In the genomic region with DNA sequence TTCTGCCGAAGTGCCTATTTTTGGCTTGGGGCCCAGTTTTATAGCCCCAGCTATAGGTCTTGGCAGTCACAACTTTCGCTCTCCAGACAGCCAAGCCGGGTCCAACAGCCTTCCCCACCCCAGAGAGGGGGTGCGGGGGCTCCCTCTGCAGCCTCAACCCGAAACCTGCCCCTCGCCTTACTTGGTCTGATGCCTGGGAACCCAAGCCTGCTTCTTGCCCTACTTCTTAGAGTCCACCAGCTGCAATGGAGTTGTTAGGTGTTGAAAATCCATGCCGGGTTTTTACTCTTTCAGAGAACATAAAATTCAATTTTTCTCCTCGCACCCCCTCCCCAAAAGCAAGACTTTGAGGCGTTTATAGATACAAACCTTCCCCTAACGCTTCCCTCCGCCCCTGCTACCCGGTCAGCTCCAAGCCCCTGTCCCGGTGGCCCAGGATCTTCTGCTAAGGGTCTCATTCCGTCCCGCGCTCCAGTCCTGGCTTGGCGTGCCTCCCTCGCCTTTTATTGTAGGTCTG, we compare ENCODE assay signal across 8 cellular contexts.
DNase-seq lines count a peak whose midpoint lies in the region; ATAC-seq and TF ChIP-seq lines count a peak whose summit lies in the region.
"Not testable (repeated sequence)": the region's sequence is repeated elsewhere in the genome, so short reads cannot be mapped to it uniquely, and the experiment has no call there.

No MANE protein-coding gene starts in this region.

- TF ChIP-seq CTCF in activated B cell treated with CpG ODN at 0.5 μM for 24 hours (IDR thresholded peaks at IDR 0.05); natural killer cell (IDR thresholded peaks at IDR 0.05): not testable (repeated sequence)

- POLR2A ChIA-PET in activated B cell treated with CpG ODN at 0.5 μM for 24 hours (lab: Charles Lee) = interaction anchor here (1.5 kb wide), 1 partner anchor 24 kb away, joined by 3 read pairs; no protein-coding TSS in a partner anchor

- ATAC-seq in activated B cell treated with CpG ODN at 0.5 μM for 24 hours (ENCODE audit: low read depth) = not testable (repeated sequence)
- peak in 1 of 3 donors; percentile 14 for ATAC-seq in natural killer cell

- H3K4me1 Mint-ChIP-seq in activated B cell treated with CpG ODN at 0.5 μM for 24 hours (peaks cover 33% of the 10 kb centered on the region), natural killer cell (peaks cover 36 to 56% of the 10 kb centered on the region in 2 donors)

- H3K36me3 Mint-ChIP-seq in activated B cell treated with CpG ODN at 0.5 μM for 24 hours (ENCODE audit: low read depth); natural killer cell: not testable (repeated sequence)

- not testable (repeated sequence) for H3K9me3 Mint-ChIP-seq in activated B cell treated with CpG ODN at 0.5 μM for 24 hours, natural killer cell

- DNase-seq in Caki2 (ENCODE audit: low read depth) (peak; percentile 42), HT1080 (ENCODE audit: low read depth) (peak; percentile 45), NCI-H82 (lab: John Stamatoyannopoulos, UW) (peak; percentile 88), activated B cell treated with CpG ODN at 0.5 μM for 24 hours (peak; percentile 37), cerebellar cortex (ENCODE audit: low spot score) (peak; percentile 73), hepatic stellate cell (ENCODE audit: low spot score) (peak; percentile 41), superior temporal gyrus (ENCODE audit: extremely low spot score) (peak; percentile 73)
- DNase-seq in natural killer cell = not testable (repeated sequence)

- peak overlapping the region; percentile 89 for H3K4me3 Mint-ChIP-seq in activated B cell treated with CpG ODN at 0.5 μM for 24 hours
- peak overlapping the region; percentile 99 for H3K4me3 Mint-ChIP-seq in natural killer cell

- peak overlapping the region; percentile 47 for H3K27ac Mint-ChIP-seq in activated B cell treated with CpG ODN at 0.5 μM for 24 hours
- H3K27ac Mint-ChIP-seq in natural killer cell = peak overlapping the region; percentile 80 to 95

- CTCF ChIA-PET in activated B cell treated with CpG ODN at 0.5 μM for 24 hours (lab: Charles Lee) = interaction anchor here (0.6 kb wide), 1 partner anchor 11 kb away, joined by 3 read pairs; no protein-coding TSS in a partner anchor

- intact Hi-C loops in activated B cell treated with CpG ODN at 0.5 μM for 24 hours (cut with micrococcal nuclease) = loop anchor here (2.0 kb wide), 1 partner anchor 329 kb away; the partner anchor contains the start of gene CPD
- intact Hi-C loops in natural killer cell (cut with micrococcal nuclease) = not testable (repeated sequence)

- in situ Hi-C loops in Caki2 (cut with HindIII; ENCODE audit: low pct_unique_long_range_greater_than_20kb, low sequenced_read_pairs) = not testable (repeated sequence)

- H3K27me3 Mint-ChIP-seq in activated B cell treated with CpG ODN at 0.5 μM for 24 hours = peaks cover 21% of the 10 kb centered on the region
- H3K27me3 Mint-ChIP-seq in natural killer cell (ENCODE audit: low read depth in 2 of 2) = peaks cover 0 to 11% of the 10 kb centered on the region in 2 donors
